Comparison of ENCODE assay signal across 21 cellular contexts in genomic region chr9:137820161-137820855, GRCh38. TPM values are rescaled to one million over a fixed set of nuclear protein-coding genes. Genes with fewer than 3 reads are reported as not detected.
DNase-seq lines count a peak whose midpoint lies in the region; ATAC-seq, FAIRE-seq and TF ChIP-seq lines count a peak whose summit lies in the region.
"Had no signal": no experiment of that assay in that cellular context is flagged by ENCODE, and none has a peak within 500 bp of the region (broad histone marks: within the 10 kb centered on the region; RNA-seq: fewer than 3 reads in every experiment).

No MANE protein-coding gene starts in this region.

- TF ChIP-seq POLR2A in H54 (IDR thresholded peaks at IDR 0.05; ENCODE audit: low read depth, low read length): no peak

- no peaks in the 10 kb centered on the region for H3K9me3 Mint-ChIP-seq in activated naive CD8-positive, alpha-beta T cell treated with anti-CD3 and anti-CD28 coated beads, Interleukin-2, amount 50 U/mL, for 24 hours
- H3K9me3 Mint-ChIP-seq in activated naive CD8-positive, alpha-beta T cell treated with anti-CD3 and anti-CD28 coated beads for 36 hours: peaks cover 4% of the 10 kb centered on the region
- H3K9me3 Mint-ChIP-seq: T-cell had no signal

- intact Hi-C loops in dorsolateral prefrontal cortex (cut with DNase I): no loop called here

- no peak for DNase-seq in activated naive CD8-positive, alpha-beta T cell treated with anti-CD3 and anti-CD28 coated beads, Interleukin-2, amount 50 U/mL, for 24 hours
- no peak for DNase-seq in activated naive CD8-positive, alpha-beta T cell treated with anti-CD3 and anti-CD28 coated beads for 36 hours
- DNase-seq in H54 (ENCODE audit: insufficient read length, low spot score) (peak; percentile 30), dorsolateral prefrontal cortex (peak in 8 of 10 donors; percentile 37 to 70 (median 58)), putamen (ENCODE audit: low spot score) (peak; percentile 65)
- DNase-seq: activated naive CD4-positive, alpha-beta T cell treated with anti-CD3 and anti-CD28 coated beads for 36 hours; NCI-H1092; NCI-H2081; NCI-H524 treated with DMSO at 0.1 percent for 48 hours; SHP77; T-cell; WERI-Rb-1 had no signal

- no peak overlapping the region for H3K4me3 Mint-ChIP-seq in activated naive CD8-positive, alpha-beta T cell treated with anti-CD3 and anti-CD28 coated beads, Interleukin-2, amount 50 U/mL, for 24 hours
- H3K4me3 Mint-ChIP-seq in activated naive CD8-positive, alpha-beta T cell treated with anti-CD3 and anti-CD28 coated beads for 36 hours: no peak overlapping the region
- H3K4me3 Mint-ChIP-seq: activated naive CD4-positive, alpha-beta T cell treated with anti-CD3 and anti-CD28 coated beads for 36 hours; IgD-negative memory B cell; neural progenitor cell; T-cell had no signal

- no peak for FAIRE-seq in H54 (lab: Jason Lieb, UNC)
- FAIRE-seq: GM19239, keratinocyte had no signal

- peaks cover 51% of the 10 kb centered on the region for H3K36me3 Mint-ChIP-seq in activated naive CD8-positive, alpha-beta T cell treated with anti-CD3 and anti-CD28 coated beads, Interleukin-2, amount 50 U/mL, for 24 hours (ENCODE audit: low read depth)
- H3K36me3 Mint-ChIP-seq in activated naive CD8-positive, alpha-beta T cell treated with anti-CD3 and anti-CD28 coated beads for 36 hours: peaks cover 61% of the 10 kb centered on the region

- peak in 1 of 56 donors; percentile 17 for TF ChIP-seq CTCF in dorsolateral prefrontal cortex (IDR thresholded peaks at IDR 0.05 in 54 of 56, conservative IDR thresholded peaks at IDR 0.05 in 2 of 56; ENCODE audit: low read depth in 1 of 56, partially characterized antibody in 56 of 56)

- H3K27me3 ChIP-seq in dorsolateral prefrontal cortex: no peaks in the 10 kb centered on the region
- H3K27me3 ChIP-seq: hepatocyte, neural progenitor cell had no signal

- peak overlapping the region; percentile 39 for H3K27ac Mint-ChIP-seq in activated naive CD8-positive, alpha-beta T cell treated with anti-CD3 and anti-CD28 coated beads, Interleukin-2, amount 50 U/mL, for 24 hours
- H3K27ac Mint-ChIP-seq in activated naive CD8-positive, alpha-beta T cell treated with anti-CD3 and anti-CD28 coated beads for 36 hours: no peak overlapping the region
- H3K27ac Mint-ChIP-seq: activated naive CD4-positive, alpha-beta T cell treated with anti-CD3 and anti-CD28 coated beads for 36 hours; neural progenitor cell; T-cell had no signal

- H3K4me1 Mint-ChIP-seq in activated naive CD8-positive, alpha-beta T cell treated with anti-CD3 and anti-CD28 coated beads, Interleukin-2, amount 50 U/mL, for 24 hours: peaks cover 4% of the 10 kb centered on the region
- no peaks in the 10 kb centered on the region for H3K4me1 Mint-ChIP-seq in activated naive CD8-positive, alpha-beta T cell treated with anti-CD3 and anti-CD28 coated beads for 36 hours
- H3K4me1 Mint-ChIP-seq: neural progenitor cell had no signal

- ATAC-seq in activated naive CD8-positive, alpha-beta T cell treated with anti-CD3 and anti-CD28 coated beads, Interleukin-2, amount 50 U/mL, for 24 hours: peak; percentile 60
- ATAC-seq in GM18511 (IDR thresholded peaks at IDR 0.05; ENCODE audit: unreplicated experiment) (no peak), HG03095 (IDR thresholded peaks at IDR 0.05; ENCODE audit: unreplicated experiment) (no peak), HG03196 (IDR thresholded peaks at IDR 0.05; ENCODE audit: unreplicated experiment) (no peak)
- ATAC-seq: T-cell had no signal

- H3K27me3 Mint-ChIP-seq in activated naive CD8-positive, alpha-beta T cell treated with anti-CD3 and anti-CD28 coated beads, Interleukin-2, amount 50 U/mL, for 24 hours: no peaks in the 10 kb centered on the region
- no peaks in the 10 kb centered on the region for H3K27me3 Mint-ChIP-seq in activated naive CD8-positive, alpha-beta T cell treated with anti-CD3 and anti-CD28 coated beads for 36 hours
- H3K27me3 Mint-ChIP-seq: IgD-negative memory B cell, T-cell had no signal

- no peak overlapping the region for H3K4me3 ChIP-seq in dorsolateral prefrontal cortex
- H3K4me3 ChIP-seq: hepatocyte, neural progenitor cell had no signal

- peak overlapping the region in 39 of 59 donors; percentile 1 to 79 (median 49) for H3K27ac ChIP-seq in dorsolateral prefrontal cortex
- H3K27ac ChIP-seq: hepatocyte, neural progenitor cell, WERI-Rb-1 had no signal

RNA-seq across cellular contexts. Expression of gene CACNA1B, which starts 57.3 kb away (rescaled TPM):
- not detected for total RNA-seq in activated naive CD8-positive, alpha-beta T cell treated with anti-CD3 and anti-CD28 coated beads for 36 hours
- 10 to 100 TPM; 18.4 to 81.1 (median 54.5) TPM for total RNA-seq in dorsolateral prefrontal cortex
- total RNA-seq: H4 had no signal

Comparison
In these comparisons a context has a peak if more than half of its experiments do, and no peak if none do; other contexts are left out.
1. DNase-seq: peak in H54 (single experiment), dorsolateral prefrontal cortex (8 of 10) and putamen (single experiment); none in activated naive CD8-positive, alpha-beta T cell treated with anti-CD3 and anti-CD28 coated beads, Interleukin-2, amount 50 U/mL, for 24 hours (single experiment) and activated naive CD8-positive, alpha-beta T cell treated with anti-CD3 and anti-CD28 coated beads for 36 hours (single experiment).
2. RNA of gene CACNA1B, which starts 57.3 kb away (total RNA-seq): 18.4 to 81.1 TPM in dorsolateral prefrontal cortex; not detected in activated naive CD8-positive, alpha-beta T cell treated with anti-CD3 and anti-CD28 coated beads for 36 hours; every median in the first group is over 10 times any median in the second.